1 cellular context compared by ENCODE assay signal in genomic region chr6:158021376-158021775, GRCh38.
TF ChIP-seq lines count a peak whose summit lies in the region.

No MANE protein-coding gene starts in this region.

TF ChIP-seq in SK-N-SH treated with all-trans-retinoic acid at 6 μM for 48 hours, 23 proteins besides CTCF, POLR2A, EP300 and RAD21 (continued from another document):
- TF ChIP-seq TSHZ2 (CRISPR knock-in tag; IDR thresholded peaks at IDR 0.05) (no peak), CSDC2 (CRISPR knock-in tag; IDR thresholded peaks at IDR 0.05) (no peak), TCF4 (CRISPR knock-in tag; IDR thresholded peaks at IDR 0.05; ENCODE audit: borderline replicate concordance) (no peak), OSR1 (CRISPR knock-in tag; IDR thresholded peaks at IDR 0.05) (no peak)
- TF ChIP-seq, protein P1, sequence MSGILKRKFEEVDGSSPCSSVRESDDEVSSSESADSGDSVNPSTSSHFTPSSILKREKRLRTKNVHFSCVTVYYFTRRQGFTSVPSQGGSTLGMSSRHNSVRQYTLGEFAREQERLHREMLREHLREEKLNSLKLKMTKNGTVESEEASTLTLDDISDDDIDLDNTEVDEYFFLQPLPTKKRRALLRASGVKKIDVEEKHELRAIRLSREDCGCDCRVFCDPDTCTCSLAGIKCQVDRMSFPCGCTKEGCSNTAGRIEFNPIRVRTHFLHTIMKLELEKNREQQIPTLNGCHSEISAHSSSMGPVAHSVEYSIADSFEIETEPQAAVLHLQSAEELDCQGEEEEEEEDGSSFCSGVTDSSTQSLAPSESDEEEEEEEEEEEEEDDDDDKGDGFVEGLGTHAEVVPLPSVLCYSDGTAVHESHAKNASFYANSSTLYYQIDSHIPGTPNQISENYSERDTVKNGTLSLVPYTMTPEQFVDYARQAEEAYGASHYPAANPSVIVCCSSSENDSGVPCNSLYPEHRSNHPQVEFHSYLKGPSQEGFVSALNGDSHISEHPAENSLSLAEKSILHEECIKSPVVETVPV (CRISPR knock-in tag; IDR thresholded peaks at IDR 0.05), result no peak
